In the genomic region with DNA sequence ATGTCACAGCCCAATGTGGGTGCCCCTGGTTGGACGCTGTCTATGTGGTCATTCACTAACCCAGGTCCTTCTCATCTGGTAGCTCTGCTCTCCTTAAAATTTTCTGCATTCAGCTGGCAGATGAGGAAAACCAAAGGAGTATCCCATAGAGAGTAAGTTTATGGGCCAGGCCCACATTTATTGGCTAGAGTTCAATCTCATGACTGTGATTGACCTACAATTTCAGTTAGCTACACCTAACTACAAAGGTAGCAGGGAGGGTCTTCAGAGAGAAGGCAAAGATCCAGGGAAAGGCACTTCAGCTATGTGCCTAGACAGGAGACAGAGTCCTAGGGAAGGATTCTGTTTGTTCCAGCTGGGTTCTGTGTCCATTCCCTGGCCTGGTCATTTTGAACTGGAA, we compare ENCODE assay signal across 13 cellular contexts. TPM values are rescaled to one million over a fixed set of nuclear protein-coding genes. Genes with fewer than 3 reads are reported as not detected.
DNase-seq lines count a peak whose midpoint lies in the region; ATAC-seq and TF ChIP-seq lines count a peak whose summit lies in the region.
"Had no signal": no experiment of that assay in that cellular context is flagged by ENCODE, and none has a peak within 500 bp of the region (broad histone marks: within the 10 kb centered on the region; RNA-seq: fewer than 3 reads in every experiment).

No MANE protein-coding gene starts in this region.

- CTCF ChIA-PET in activated CD8-positive, alpha-beta memory T cell treated with anti-CD3 and anti-CD28 coated beads, Interleukin-2, amount 10 ng/mL, durations not matched to agents 7 days and 5 days (lab: Charles Lee) = interaction anchor here (0.9 to 13.5 kb wide), 7 partner anchors 10 to 66 kb away, joined by 3 to 171 read pairs (median 6); a partner anchor contains a TSS

- H3K4me1 Mint-ChIP-seq in activated CD8-positive, alpha-beta memory T cell treated with anti-CD3 and anti-CD28 coated beads, Interleukin-2, amount 10 ng/mL, durations not matched to agents 7 days and 5 days = peaks cover 65% of the 10 kb centered on the region

- peak; percentile 5 for ATAC-seq in activated CD8-positive, alpha-beta memory T cell treated with anti-CD3 and anti-CD28 coated beads, Interleukin-2, amount 10 ng/mL, durations not matched to agents 7 days and 5 days
- ATAC-seq in RWPE2 (ENCODE audit: low read depth) = no peak
- ATAC-seq in activated CD4-positive, CD25-positive, alpha-beta regulatory T cell treated with anti-CD3 and anti-CD28 coated beads, Interleukin-2, amount 50 U/mL, for 24 hours = no peak
- ATAC-seq: body of pancreas had no signal

- peaks cover 17% of the 10 kb centered on the region for H3K36me3 Mint-ChIP-seq in activated CD8-positive, alpha-beta memory T cell treated with anti-CD3 and anti-CD28 coated beads, Interleukin-2, amount 10 ng/mL, durations not matched to agents 7 days and 5 days

- H3K9me3 Mint-ChIP-seq in activated CD8-positive, alpha-beta memory T cell treated with anti-CD3 and anti-CD28 coated beads, Interleukin-2, amount 10 ng/mL, durations not matched to agents 7 days and 5 days (ENCODE audit: low read depth) = peaks cover 6% of the 10 kb centered on the region

- no peaks in the 10 kb centered on the region for H3K9me3 ChIP-seq in RWPE2 (ENCODE audit: severe bottlenecking)
- H3K9me3 ChIP-seq: body of pancreas, stomach had no signal

- no peaks in the 10 kb centered on the region for H3K27me3 Mint-ChIP-seq in activated CD8-positive, alpha-beta memory T cell treated with anti-CD3 and anti-CD28 coated beads, Interleukin-2, amount 10 ng/mL, durations not matched to agents 7 days and 5 days

- TF ChIP-seq CTCF in RWPE2 (IDR thresholded peaks at IDR 0.05; ENCODE audit: poor library complexity, severe bottlenecking) = no peak

- H3K27ac ChIP-seq in RWPE2 (ENCODE audit: poor library complexity, severe bottlenecking) = peak overlapping the region; percentile 66
- peak overlapping the region; percentile 86 for H3K27ac ChIP-seq in epithelial cell of prostate
- peak overlapping the region in 12 of 21 experiments; percentile 0 to 93 (median 64) for H3K27ac ChIP-seq in skin epidermis
- H3K27ac ChIP-seq: body of pancreas had no signal

- peak overlapping the region; percentile 97 for H3K27ac Mint-ChIP-seq in activated CD8-positive, alpha-beta memory T cell treated with anti-CD3 and anti-CD28 coated beads, Interleukin-2, amount 10 ng/mL, durations not matched to agents 7 days and 5 days

- no peaks in the 10 kb centered on the region for H3K27me3 ChIP-seq in RWPE2 (ENCODE audit: insufficient read depth, poor library complexity, severe bottlenecking)
- H3K27me3 ChIP-seq: body of pancreas, stomach had no signal

- DNase-seq in activated CD8-positive, alpha-beta memory T cell treated with anti-CD3 and anti-CD28 coated beads, Interleukin-2, amount 10 ng/mL, durations not matched to agents 7 days and 5 days = no peak
- DNase-seq in activated CD8-positive, alpha-beta memory T cell treated with anti-CD3 and anti-CD28 coated beads, Interleukin-2, amount 50 U/mL, for 4 hours = no peak
- DNase-seq in RWPE2 (ENCODE audit: low spot score) (no peak), epithelial cell of prostate (ENCODE audit: low read depth, low spot score) (no peak), NCI-H526 treated with DMSO at 0.1 percent for 48 hours (lab: John Stamatoyannopoulos, UW) (no peak), GM19240 (ENCODE audit: insufficient read length, low spot score) (no peak)
- DNase-seq: NCI-H2171, SHP77 had no signal

- H3K4me3 Mint-ChIP-seq in activated CD8-positive, alpha-beta memory T cell treated with anti-CD3 and anti-CD28 coated beads, Interleukin-2, amount 10 ng/mL, durations not matched to agents 7 days and 5 days = peak overlapping the region; percentile 59

- H3K4me1 ChIP-seq in RWPE2 (ENCODE audit: insufficient read depth, poor library complexity, severe bottlenecking) = peaks cover 29% of the 10 kb centered on the region
- H3K4me1 ChIP-seq: body of pancreas had no signal

- H3K4me3 ChIP-seq in RWPE2 (ENCODE audit: severe bottlenecking) = no peak overlapping the region
- H3K4me3 ChIP-seq in skin epidermis = no peak overlapping the region
- H3K4me3 ChIP-seq: body of pancreas, lung, stomach had no signal

- H3K36me3 ChIP-seq in RWPE2 (ENCODE audit: low read depth) = no peaks in the 10 kb centered on the region
- H3K36me3 ChIP-seq: stomach had no signal

RNA-seq across cellular contexts. Expression of a gene that starts 23.7 kb away (rescaled TPM):
- total RNA-seq in activated CD8-positive, alpha-beta memory T cell treated with anti-CD3 and anti-CD28 coated beads, Interleukin-2, amount 10 ng/mL, durations not matched to agents 7 days and 5 days = 100 to 1,000 TPM; 119 to 144 TPM
